Comparison of ENCODE assay signal across 1 cellular context in the genomic region with DNA sequence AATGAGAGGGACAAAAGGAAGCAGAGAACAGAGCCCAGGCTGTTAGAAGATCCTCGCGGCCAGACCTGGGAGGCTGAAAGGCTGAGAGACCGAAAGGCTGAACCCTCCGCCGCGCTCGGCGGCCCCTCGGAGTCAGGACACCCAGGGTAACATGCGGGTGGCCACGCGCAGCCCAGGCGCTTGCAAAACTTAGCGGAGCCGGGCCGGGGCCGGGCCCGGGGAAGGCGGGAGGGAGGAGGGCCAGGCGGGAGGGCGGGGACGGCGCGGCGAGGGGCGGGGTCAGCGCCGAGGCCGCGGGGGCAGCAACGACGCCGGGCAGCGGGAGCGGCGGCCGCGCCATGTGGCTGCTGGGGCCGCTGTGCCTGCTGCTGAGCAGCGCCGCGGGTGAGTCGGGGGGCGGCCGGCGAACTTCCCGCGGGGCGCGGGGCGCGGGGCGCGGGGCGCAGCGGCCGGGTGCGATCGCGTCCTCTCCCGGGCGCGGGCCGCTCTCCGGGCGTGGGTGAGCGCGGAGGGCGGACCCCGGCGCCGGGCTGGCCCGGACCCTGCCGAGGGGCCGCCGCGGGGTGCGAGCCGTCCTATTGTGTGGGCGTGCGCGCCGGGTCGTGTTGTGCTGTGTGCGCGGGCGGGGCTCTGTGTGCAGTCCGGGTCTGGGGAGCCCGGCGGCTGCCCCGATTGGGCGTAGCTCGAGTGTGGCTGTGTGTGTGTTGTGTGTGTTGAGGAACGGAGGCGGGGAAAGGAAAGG.
TF ChIP-seq lines count a peak whose summit lies in the region.

A gene with protein sequence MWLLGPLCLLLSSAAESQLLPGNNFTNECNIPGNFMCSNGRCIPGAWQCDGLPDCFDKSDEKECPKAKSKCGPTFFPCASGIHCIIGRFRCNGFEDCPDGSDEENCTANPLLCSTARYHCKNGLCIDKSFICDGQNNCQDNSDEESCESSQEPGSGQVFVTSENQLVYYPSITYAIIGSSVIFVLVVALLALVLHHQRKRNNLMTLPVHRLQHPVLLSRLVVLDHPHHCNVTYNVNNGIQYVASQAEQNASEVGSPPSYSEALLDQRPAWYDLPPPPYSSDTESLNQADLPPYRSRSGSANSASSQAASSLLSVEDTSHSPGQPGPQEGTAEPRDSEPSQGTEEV (plus strand): TSS at position 302 of the 742 bp plus-strand sequence. CDS start 37 bp downstream, at position 339.

TF ChIP-seq in IMR-90, 13 proteins besides CTCF, POLR2A, EP300 and RAD21 (continued from another document):
- TF ChIP-seq MXI1 (IDR thresholded peaks at IDR 0.05; ENCODE audit: borderline replicate concordance, low read depth, low read length) (peak; percentile 75; the same call in 1 of the 2 replicates), MAZ (IDR thresholded peaks at IDR 0.05; ENCODE audit: borderline replicate concordance, low read depth, low read length) (peak; percentile 23; the same call in 1 of the 2 replicates), CHD1 (IDR thresholded peaks at IDR 0.05; ENCODE audit: low read depth, low read length) (no peak)
